In the genomic region with DNA sequence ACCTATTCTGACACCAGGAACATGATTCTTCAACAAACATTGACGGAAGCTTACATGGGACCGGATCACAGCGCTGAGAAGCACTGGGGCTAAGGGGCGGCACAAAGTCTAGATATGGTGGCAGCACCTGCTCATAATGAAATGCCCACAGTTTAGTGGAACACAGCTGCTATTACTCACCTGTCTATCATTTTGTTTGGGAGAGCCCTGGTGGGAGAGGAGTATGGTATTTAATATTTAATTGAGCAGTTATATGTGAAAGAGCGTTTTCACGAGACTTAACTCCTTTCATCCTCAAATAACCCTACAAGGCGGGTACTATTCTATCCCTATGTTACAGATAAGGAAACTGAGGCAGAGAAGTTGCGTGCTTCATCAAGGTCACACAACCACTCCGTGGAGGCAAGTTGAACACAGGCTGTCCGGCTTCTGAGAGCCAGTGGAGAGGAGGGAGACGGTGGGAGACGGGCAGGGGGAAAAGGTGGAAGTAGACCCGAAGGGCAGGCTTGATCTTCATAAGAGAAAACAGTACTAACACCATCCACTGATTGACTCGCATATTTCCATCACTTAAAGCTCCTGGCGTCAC, we compare ENCODE assay signal across 8 cellular contexts. TPM values are rescaled to one million over a fixed set of nuclear protein-coding genes. Genes with fewer than 3 reads are reported as not detected.
A peak's percentile ranks its signal among the peaks of the same experiment; 100 is the strongest.
DNase-seq lines count a peak whose midpoint lies in the region; ATAC-seq and TF ChIP-seq lines count a peak whose summit lies in the region.

No MANE protein-coding gene starts in this region.

- 56% methylated on average over 15 of the region's 15 CpGs for WGBS in heart right ventricle, 2 donors

- peak; percentile 63 for DNase-seq in activated effector memory CD4-positive, alpha-beta T cell treated with anti-CD3 and anti-CD28 coated beads, Interleukin-2, amount 50 U/mL, for 16 hours
- no peak for DNase-seq in activated effector memory CD4-positive, alpha-beta T cell treated with Interleukin-2 at 50 U/mL for 16 hours
- DNase-seq in heart right ventricle (no peak), epidermal melanocyte (ENCODE audit: insufficient read length, low spot score) (no peak), NCI-H446 (lab: John Stamatoyannopoulos, UW) (no peak)

- peak overlapping the region; percentile 80 to 99 (median 99) for H3K9ac ChIP-seq in skeletal muscle tissue (ENCODE audit: low read depth in 1 of 3, low read length in 3 of 3)

- H3K36me3 ChIP-seq in heart right ventricle (peaks cover 0 to 27% (median 0%) of the 10 kb centered on the region in 9 donors), skeletal muscle tissue (ENCODE audit: control insufficient read depth in 3 of 3, insufficient read depth in 3 of 3, low read length in 3 of 3) (peaks cover 0 to 17% (median 0%) of the 10 kb centered on the region in 3 donors)

- peak overlapping the region; percentile 59 to 85 (median 74) for H3K4me3 ChIP-seq in heart right ventricle
- H3K4me3 ChIP-seq in skeletal muscle tissue (ENCODE audit: low read length in 3 of 3) = peak overlapping the region; percentile 84 to 99 (median 90)

- TF ChIP-seq CTCF in VCaP (conservative IDR thresholded peaks at IDR 0.05) (no peak), heart right ventricle (IDR thresholded peaks at IDR 0.05) (no peak)

- H3K4me1 ChIP-seq in heart right ventricle = peaks cover 0 to 58% (median 35%) of the 10 kb centered on the region in 9 donors
- H3K4me1 ChIP-seq in skeletal muscle tissue (ENCODE audit: control insufficient read depth in 3 of 3, insufficient read depth in 3 of 3, low read length in 3 of 3) = peaks cover 24 to 30% (median 26%) of the 10 kb centered on the region in 3 donors

- peak; percentile 11 for ATAC-seq in HG03066 (IDR thresholded peaks at IDR 0.05; ENCODE audit: low read depth, unreplicated experiment)
- ATAC-seq in heart right ventricle = peak in 2 of 8 donors; percentile 1 to 13

- H3K9me3 ChIP-seq in heart right ventricle (no peaks in the 10 kb centered on the region), skeletal muscle tissue (ENCODE audit: control insufficient read depth in 3 of 3, low read length in 3 of 3) (no peaks in the 10 kb centered on the region)

- intact Hi-C loops in heart right ventricle (cut with DNase I) = loop anchor here in 9 of 10 donors (1.0 to 10.0 kb wide), 7 partner anchors 37 to 170 kb away; a partner anchor contains a TSS

- H3K27ac ChIP-seq in VCaP (peak overlapping the region; percentile 95), heart right ventricle (peak overlapping the region; percentile 87 to 97 (median 92)), skeletal muscle tissue (ENCODE audit: low read depth, low read length) (peak overlapping the region; percentile 88)

- no peaks in the 10 kb centered on the region for H3K27me3 ChIP-seq in heart right ventricle
- no peaks in the 10 kb centered on the region for H3K27me3 ChIP-seq in skeletal muscle tissue (ENCODE audit: control insufficient read depth in 3 of 3, insufficient read depth in 3 of 3, low read length in 3 of 3)

RNA-seq across cellular contexts. Expression of a gene that starts 0.8 kb away (rescaled TPM):
- 10 to 100 TPM; 26.2 to 37.9 (median 33.2) TPM for total RNA-seq in heart right ventricle
- polyA plus RNA-seq in heart right ventricle = 10 to 100 TPM; 11.8 to 14.2 TPM
- total RNA-seq in skeletal muscle tissue = 27.7 TPM
